16 cellular contexts compared by ENCODE assay signal in genomic region chr6:157520117-157520406, GRCh38.
"Had no signal": no experiment of that assay in that cellular context is flagged by ENCODE, and none has a peak within 500 bp of the region (broad histone marks: within the 10 kb centered on the region; RNA-seq: fewer than 3 reads in every experiment).

No MANE protein-coding gene starts in this region.

- ATAC-seq: effector memory CD8-positive, alpha-beta T cell; left colon; left ventricle myocardium superior; right cardiac atrium had no signal

- H3K27me3 ChIP-seq: foreskin keratinocyte, tibial artery, upper lobe of left lung, uterus had no signal

- H3K27ac ChIP-seq: foreskin keratinocyte, tibial artery, upper lobe of left lung had no signal

- H3K36me3 ChIP-seq: tibial artery, upper lobe of left lung, uterus had no signal

- H3K4me3 ChIP-seq: lung, smooth muscle cell, tibial artery, upper lobe of left lung, uterus had no signal

- H3K9me3 ChIP-seq: tibial artery, upper lobe of left lung, uterus had no signal

- H3K4me1 ChIP-seq: foreskin keratinocyte, upper lobe of left lung, uterus had no signal

- H3K4me2 ChIP-seq: smooth muscle cell had no signal

- H3K4me3 Mint-ChIP-seq: dendritic cell treated with granulocyte-macrophage colony-stimulating factor and Interleukin-4, amounts not matched to agents 40 ng/mL and 50 ng/mL, for 4 days; effector memory CD8-positive, alpha-beta T cell; nephron progenitor cell; stimulated activated naive CD8-positive, alpha-beta T cell treated with anti-CD3 and anti-CD28 coated beads, Interleukin-15, Interleukin-2, amounts not matched to agents 100 ng/mL and 50 ng/mL, for 24 hours had no signal

- DNase-seq: effector memory CD8-positive, alpha-beta T cell; foreskin keratinocyte; left colon; left ventricle myocardium superior; mesendoderm; naive B cell; nephron progenitor cell; right cardiac atrium; stimulated activated CD4-positive, alpha-beta T cell treated with anti-CD3 and anti-CD28 coated beads, Interleukin-2, amount 100 ng/mL, for 48 hours; tibial artery; upper lobe of left lung; uterus had no signal

- H3K27me3 Mint-ChIP-seq: dendritic cell treated with granulocyte-macrophage colony-stimulating factor and Interleukin-4, amounts not matched to agents 40 ng/mL and 50 ng/mL, for 4 days; effector memory CD8-positive, alpha-beta T cell; naive B cell; stimulated activated naive CD8-positive, alpha-beta T cell treated with anti-CD3 and anti-CD28 coated beads, Interleukin-15, Interleukin-2, amounts not matched to agents 100 ng/mL and 50 ng/mL, for 24 hours had no signal

- H3K27ac Mint-ChIP-seq: dendritic cell treated with granulocyte-macrophage colony-stimulating factor and Interleukin-4, amounts not matched to agents 40 ng/mL and 50 ng/mL, for 4 days; effector memory CD8-positive, alpha-beta T cell; nephron progenitor cell; stimulated activated naive CD8-positive, alpha-beta T cell treated with anti-CD3 and anti-CD28 coated beads, Interleukin-15, Interleukin-2, amounts not matched to agents 100 ng/mL and 50 ng/mL, for 24 hours had no signal

- H3K9me3 Mint-ChIP-seq: dendritic cell treated with granulocyte-macrophage colony-stimulating factor and Interleukin-4, amounts not matched to agents 40 ng/mL and 50 ng/mL, for 4 days; effector memory CD8-positive, alpha-beta T cell; nephron progenitor cell; stimulated activated naive CD8-positive, alpha-beta T cell treated with anti-CD3 and anti-CD28 coated beads, Interleukin-15, Interleukin-2, amounts not matched to agents 100 ng/mL and 50 ng/mL, for 24 hours had no signal
